1 cellular context compared by ENCODE assay signal in genomic region chrX:30889147-30890125, GRCh38.
TF ChIP-seq lines count a peak whose summit lies in the region.

Gene TAB3, minus strand, starts transcription at chrX:30889254. Its CDS starts 29,666 bp downstream, at chrX:30859588.

TF ChIP-seq in HepG2, 621 proteins besides CTCF, POLR2A, EP300 and RAD21 (continued from another document and continues in another):
- TF ChIP-seq RNF219 (CRISPR knock-in tag; IDR thresholded peaks at IDR 0.05) (no peak), MLX (CRISPR knock-in tag; IDR thresholded peaks at IDR 0.05) (no peak), SIN3B (IDR thresholded peaks at IDR 0.05; ENCODE audit: low read length) (no peak), PHF21A (CRISPR knock-in tag; IDR thresholded peaks at IDR 0.05) (peak; percentile 61), TFDP2 (CRISPR knock-in tag; IDR thresholded peaks at IDR 0.05) (no peak), NKX3-1 (CRISPR knock-in tag; IDR thresholded peaks at IDR 0.05) (no peak), AGO2 (optimal IDR thresholded peaks at IDR 0.05; ENCODE audit: low read depth, low read length) (peak; percentile 17), ZNF550 (CRISPR knock-in tag; IDR thresholded peaks at IDR 0.05; ENCODE audit: borderline replicate concordance) (no peak), DDIT3 (CRISPR knock-in tag; IDR thresholded peaks at IDR 0.05) (no peak), ZBTB42 (CRISPR knock-in tag; IDR thresholded peaks at IDR 0.05) (no peak), NAIF1 (CRISPR knock-in tag; IDR thresholded peaks at IDR 0.05; ENCODE audit: borderline replicate concordance) (no peak), ZBTB1 (CRISPR knock-in tag; IDR thresholded peaks at IDR 0.05; ENCODE audit: borderline replicate concordance) (no peak), SSRP1 (CRISPR knock-in tag; IDR thresholded peaks at IDR 0.05) (no peak), ARNT2 (CRISPR knock-in tag; IDR thresholded peaks at IDR 0.05; ENCODE audit: low read depth) (peak; percentile 76; the same call in 1 of the 2 replicates), XRCC5 (optimal IDR thresholded peaks at IDR 0.05; ENCODE audit: low read length) (peak; percentile 63), FIP1L1 (IDR thresholded peaks at IDR 0.05; ENCODE audit: borderline replicate concordance, insufficient read depth, low read depth, low read length) (no peak), ELF1 (CRISPR knock-in tag; IDR thresholded peaks at IDR 0.05) (peak; percentile 91), ZNF343 (CRISPR knock-in tag; IDR thresholded peaks at IDR 0.05) (no peak), ZNF740 (CRISPR knock-in tag; IDR thresholded peaks at IDR 0.05) (no peak), ZNF318 (CRISPR knock-in tag; IDR thresholded peaks at IDR 0.05) (no peak), GTF2F1 (IDR thresholded peaks at IDR 0.05; ENCODE audit: low read length) (no peak), GMEB1 (CRISPR knock-in tag; IDR thresholded peaks at IDR 0.05; ENCODE audit: borderline replicate concordance) (peak; percentile 80), SRF (IDR thresholded peaks at IDR 0.05; ENCODE audit: low read depth, low read length) (no peak), ZNF335 (CRISPR knock-in tag; IDR thresholded peaks at IDR 0.05) (0 out of 2 replicates have a peak, but pooled peaks have one; percentile 35), ZBTB8A (CRISPR knock-in tag; IDR thresholded peaks at IDR 0.05; ENCODE audit: borderline replicate concordance, low read depth) (no peak), NR0B2 (CRISPR knock-in tag; IDR thresholded peaks at IDR 0.05) (no peak), NR2C2 (CRISPR knock-in tag; IDR thresholded peaks at IDR 0.05; ENCODE audit: borderline replicate concordance) (peak; percentile 70), NFAT5 (CRISPR knock-in tag; IDR thresholded peaks at IDR 0.05) (no peak), HMGXB3 (CRISPR knock-in tag; IDR thresholded peaks at IDR 0.05; ENCODE audit: borderline replicate concordance) (no peak)
